Comparison of ENCODE assay signal across 12 cellular contexts in the genomic region with DNA sequence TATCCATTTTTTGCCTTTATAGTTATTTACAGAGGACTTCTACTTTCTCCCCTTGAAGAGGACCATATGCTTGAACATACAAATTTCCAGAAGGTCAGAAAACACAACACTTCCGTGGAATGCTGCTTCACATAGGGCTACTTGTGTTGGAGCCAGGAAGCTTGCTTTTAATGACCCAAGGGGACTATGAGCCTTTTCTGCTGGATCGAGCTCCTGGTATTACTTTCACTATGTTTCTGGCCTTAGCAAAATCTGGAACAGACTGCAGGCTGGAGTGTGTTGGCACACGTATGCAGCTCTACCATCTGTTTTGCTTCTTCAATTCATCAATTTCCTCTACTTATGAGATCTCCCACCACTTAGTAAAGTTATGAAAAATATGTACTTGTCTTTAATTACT.
A peak's percentile ranks its signal among the peaks of the same experiment; 100 is the strongest.
DNase-seq lines count a peak whose midpoint lies in the region; ATAC-seq, FAIRE-seq and TF ChIP-seq lines count a peak whose summit lies in the region.
"Had no signal": no experiment of that assay in that cellular context is flagged by ENCODE, and none has a peak within 500 bp of the region (broad histone marks: within the 10 kb centered on the region; RNA-seq: fewer than 3 reads in every experiment).

No MANE protein-coding gene starts in this region.

- DNase-seq in GM23248 (peak; percentile 65), heart right ventricle (peak in 1 of 2 donors; percentile 29), skeletal muscle cell (ENCODE audit: low read depth) (peak; percentile 43), GM12891 (ENCODE audit: insufficient read length, low spot score) (no peak), NCI-H1436 treated with DMSO at 0.1 percent for 48 hours (lab: John Stamatoyannopoulos, UW) (no peak)
- no peak for DNase-seq in stimulated activated naive CD4-positive, alpha-beta T cell treated with Interleukin-2 at 50 U/mL for 16 hours (lab: John Stamatoyannopoulos, UW)
- DNase-seq: activated CD4-positive, alpha-beta T cell treated with anti-CD3 and anti-CD28 coated beads, Interleukin-2, amount 10 ng/mL, durations not matched to agents 24 days and 14 days; colonic mucosa; naive thymus-derived CD8-positive, alpha-beta T cell had no signal

- H3K79me2 ChIP-seq in GM23248 (ENCODE audit: insufficient read depth): no peaks in the 10 kb centered on the region

- peak overlapping the region; percentile 68 for H3K4me3 ChIP-seq in GM23248
- peak overlapping the region; percentile 24 for H3K4me3 ChIP-seq in WI38 (ENCODE audit: low read depth, low read length)
- peak overlapping the region in 5 of 10 donors; percentile 4 to 38 (median 19) for H3K4me3 ChIP-seq in heart right ventricle
- H3K4me3 ChIP-seq in skeletal muscle cell (ENCODE audit: low read depth, low read length): no peak overlapping the region
- H3K4me3 ChIP-seq: colonic mucosa had no signal

- H3K36me3 ChIP-seq in GM23248 (ENCODE audit: low read depth) (no peaks in the 10 kb centered on the region), heart right ventricle (no peaks in the 10 kb centered on the region)
- H3K36me3 ChIP-seq: colonic mucosa had no signal

- H3K4me2 ChIP-seq in GM23248 (ENCODE audit: unreplicated experiment): peak overlapping the region; percentile 89

- peaks cover 14% of the 10 kb centered on the region for H3K4me1 ChIP-seq in GM23248 (ENCODE audit: insufficient read depth)
- H3K4me1 ChIP-seq in heart right ventricle: peaks cover 0 to 25% (median 21%) of the 10 kb centered on the region in 9 donors
- H3K4me1 ChIP-seq: colonic mucosa had no signal

- no peaks in the 10 kb centered on the region for H3K9me2 ChIP-seq in GM23248 (ENCODE audit: insufficient read depth)

- peak overlapping the region; percentile 69 for H3K9ac ChIP-seq in GM23248

- no peaks in the 10 kb centered on the region for H3F3A ChIP-seq in GM23248 (ENCODE audit: insufficient read depth)

- WGBS in GM23248 (ENCODE audit: low coverage in 1 of 2, low lambda C conversion rate in 2 of 2, missing lambda C conversion rate in 2 of 2), 2 experiments: 1 to 3% methylated on average over 3 of the region's 3 CpGs
- 11 to 20% methylated on average over 3 of the region's 3 CpGs for WGBS in heart right ventricle, 2 donors

- ATAC-seq in heart right ventricle: peak in 7 of 8 donors; percentile 80 to 95 (median 84)
- ATAC-seq in HG02610 (IDR thresholded peaks at IDR 0.05; ENCODE audit: unreplicated experiment): no peak
- ATAC-seq: naive thymus-derived CD8-positive, alpha-beta T cell had no signal

- no peaks in the 10 kb centered on the region for H4K20me1 ChIP-seq in GM23248 (ENCODE audit: insufficient read depth)

- peak overlapping the region; percentile 93 for H2AFZ ChIP-seq in GM23248

- TF ChIP-seq CTCF in WI38 (IDR thresholded peaks at IDR 0.05; ENCODE audit: low read depth, low read length) (no peak), heart right ventricle (IDR thresholded peaks at IDR 0.05) (no peak)

- H3K27me3 ChIP-seq in GM23248 (replicated peaks; ENCODE audit: insufficient read depth) (no peaks in the 10 kb centered on the region), heart right ventricle (no peaks in the 10 kb centered on the region)
- H3K27me3 ChIP-seq: colonic mucosa had no signal

- in situ Hi-C loops in GM23248 (cut with MboI): no loop called here

- H3K9me3 ChIP-seq in GM23248 (ENCODE audit: low read depth) (no peaks in the 10 kb centered on the region), heart right ventricle (peaks cover 0 to 6% (median 0%) of the 10 kb centered on the region in 11 donors)
- H3K9me3 ChIP-seq: colonic mucosa had no signal

- FAIRE-seq in GM12891 (lab: Jason Lieb, UNC): no peak
- FAIRE-seq: G401.6 had no signal

- intact Hi-C loops in heart right ventricle (cut with DNase I): no loop called here

- no peak for TF ChIP-seq POLR2A in GM12891 (IDR thresholded peaks at IDR 0.05; ENCODE audit: low read depth, low read length)

- H3K27ac ChIP-seq in GM23248: peak overlapping the region; percentile 50
- peak overlapping the region in 8 of 10 donors; percentile 3 to 63 (median 26) for H3K27ac ChIP-seq in heart right ventricle
- H3K27ac ChIP-seq: colonic mucosa had no signal

TF ChIP-seq in GM12891, 5 proteins besides CTCF, POLR2A, EP300 and RAD21:
- TF ChIP-seq POU2F2 (IDR thresholded peaks at IDR 0.05; ENCODE audit: low read depth, low read length): no peak
- no peak for TF ChIP-seq TAF1 (IDR thresholded peaks at IDR 0.05; ENCODE audit: low read depth, low read length)
- no peak for TF ChIP-seq POLR2AphosphoS5 (IDR thresholded peaks at IDR 0.05; ENCODE audit: low read depth, low read length)
- TF ChIP-seq SPI1 (IDR thresholded peaks at IDR 0.05; ENCODE audit: low read depth, low read length): no peak
- no peak for TF ChIP-seq PAX5 (IDR thresholded peaks at IDR 0.05; ENCODE audit: insufficient read depth, low read length, severe bottlenecking)

Comparison
In these comparisons a context has a peak if more than half of its experiments do, and no peak if none do; other contexts are left out.
1. DNase-seq: peak in GM23248 (single experiment) and skeletal muscle cell (single experiment); none in GM12891 (single experiment), NCI-H1436 treated with DMSO at 0.1 percent for 48 hours (single experiment) and stimulated activated naive CD4-positive, alpha-beta T cell treated with Interleukin-2 at 50 U/mL for 16 hours (single experiment).